ENCODE assay signal across 14 cellular contexts in the genomic region with DNA sequence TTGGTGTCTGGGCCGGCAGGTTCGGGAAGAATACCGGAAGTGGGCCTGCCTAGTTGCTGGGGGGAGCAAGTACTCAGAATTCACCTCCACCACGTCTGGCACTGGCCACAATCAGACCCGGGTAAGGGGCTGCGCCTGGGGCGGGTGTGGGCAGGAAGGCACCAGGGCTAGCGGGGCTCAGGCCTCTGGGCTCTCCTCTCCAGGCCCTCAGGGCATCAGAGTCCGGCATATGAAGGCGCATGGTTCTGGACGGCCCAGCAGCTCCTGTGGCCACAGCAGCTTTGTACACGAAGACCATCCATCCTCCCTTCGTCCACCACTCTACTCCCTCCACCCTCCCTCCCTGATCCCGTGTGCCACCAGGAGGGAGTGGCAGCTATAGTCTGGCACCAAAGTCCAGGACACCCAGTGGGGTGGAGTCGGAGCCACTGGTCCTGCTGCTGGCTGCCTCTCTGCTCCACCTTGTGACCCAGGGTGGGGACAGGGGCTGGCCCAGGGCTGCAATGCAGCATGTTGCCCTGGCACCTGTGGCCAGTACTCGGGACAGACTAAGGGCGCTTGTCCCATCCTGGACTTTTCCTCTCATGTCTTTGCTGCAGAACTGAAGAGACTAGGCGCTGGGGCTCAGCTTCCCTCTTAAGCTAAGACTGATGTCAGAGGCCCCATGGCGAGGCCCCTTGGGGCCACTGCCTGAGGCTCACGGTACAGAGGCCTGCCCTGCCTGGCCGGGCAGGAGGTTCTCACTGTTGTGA. TPM values are rescaled to one million over a fixed set of nuclear protein-coding genes. Genes with fewer than 3 reads are reported as not detected.
A peak's percentile ranks its signal among the peaks of the same experiment; 100 is the strongest.
DNase-seq lines count a peak whose midpoint lies in the region; ATAC-seq and TF ChIP-seq lines count a peak whose summit lies in the region.
"Had no signal": no experiment of that assay in that cellular context is flagged by ENCODE, and none has a peak within 500 bp of the region (broad histone marks: within the 10 kb centered on the region; RNA-seq: fewer than 3 reads in every experiment).

No MANE protein-coding gene starts in this region.

- H3K4me1 Mint-ChIP-seq in activated CD8-positive, alpha-beta T cell treated with anti-CD3 and anti-CD28 coated beads for 36 hours (ENCODE audit: low read depth): peaks cover 28% of the 10 kb centered on the region
- peaks cover 32 to 49% of the 10 kb centered on the region in 2 donors for H3K4me1 Mint-ChIP-seq in immature natural killer cell

- peak overlapping the region in 8 of 11 experiments; percentile 3 to 68 (median 30); a peak in 11 of 22 replicates for H3K9ac ChIP-seq in BLaER1 treated with 17β-estradiol and CSF1 and Interleukin-3, amounts not matched to agents 10 nM and 100 nM

- peak overlapping the region in 2 of 11 experiments; percentile 34 to 68; a peak in 2 of 22 replicates for H3K27ac ChIP-seq in BLaER1 treated with 17β-estradiol and CSF1 and Interleukin-3, amounts not matched to agents 10 nM and 100 nM
- H3K27ac ChIP-seq in brain microvascular endothelial cell: no peak overlapping the region
- H3K27ac ChIP-seq: lower lobe of right lung had no signal

- H3K4me1 ChIP-seq in BLaER1 treated with 17β-estradiol and CSF1 and Interleukin-3, amounts not matched to agents 10 nM and 100 nM: peaks cover 40 to 76% (median 67%) of the 10 kb centered on the region in 10 experiments

- intact Hi-C loops in activated CD8-positive, alpha-beta T cell treated with anti-CD3 and anti-CD28 coated beads for 36 hours (cut with micrococcal nuclease): loop anchor here (5.0 kb wide), 1 partner anchor 41 kb away; no protein-coding TSS in a partner anchor
- intact Hi-C loops in Right ventricle myocardium superior (cut with DNase I): no loop called here

- no peak for ATAC-seq in activated CD8-positive, alpha-beta T cell treated with anti-CD3 and anti-CD28 coated beads for 36 hours
- ATAC-seq in Right ventricle myocardium superior (ENCODE audit: poor library complexity) (no peak), HG03460 (IDR thresholded peaks at IDR 0.05; ENCODE audit: unreplicated experiment) (no peak)
- ATAC-seq: CD8-positive, alpha-beta T cell; lower lobe of right lung had no signal

- peaks cover 53 to 75% (median 66%) of the 10 kb centered on the region in 11 experiments for H4K20me1 ChIP-seq in BLaER1 treated with 17β-estradiol and CSF1 and Interleukin-3, amounts not matched to agents 10 nM and 100 nM

- peak overlapping the region; percentile 33 for H3K4me3 Mint-ChIP-seq in activated CD8-positive, alpha-beta T cell treated with anti-CD3 and anti-CD28 coated beads for 36 hours
- peak overlapping the region in 3 of 5 donors; percentile 41 to 63 (median 51) for H3K4me3 Mint-ChIP-seq in immature natural killer cell
- H3K4me3 Mint-ChIP-seq: CD8-positive, alpha-beta T cell had no signal

- TF ChIP-seq CTCF in activated CD8-positive, alpha-beta T cell treated with anti-CD3 and anti-CD28 coated beads for 36 hours (IDR thresholded peaks at IDR 0.05): no peak
- TF ChIP-seq CTCF in brain microvascular endothelial cell (IDR thresholded peaks at IDR 0.05; ENCODE audit: low read depth, low read length, missing control alignments): no peak

- H3K36me3 Mint-ChIP-seq in activated CD8-positive, alpha-beta T cell treated with anti-CD3 and anti-CD28 coated beads for 36 hours (ENCODE audit: low read depth): peaks cover 80% of the 10 kb centered on the region
- peaks cover 14 to 49% (median 16%) of the 10 kb centered on the region in 3 donors for H3K36me3 Mint-ChIP-seq in immature natural killer cell

- CTCF ChIA-PET in activated CD8-positive, alpha-beta T cell treated with anti-CD3 and anti-CD28 coated beads for 36 hours (lab: Charles Lee): interaction anchor here (1.3 to 5.2 kb wide), 2 partner anchors 44 to 59 kb away, joined by 4 to 29 read pairs; no protein-coding TSS in a partner anchor

- peak overlapping the region; percentile 71 for H3K27ac Mint-ChIP-seq in activated CD8-positive, alpha-beta T cell treated with anti-CD3 and anti-CD28 coated beads for 36 hours
- H3K27ac Mint-ChIP-seq in immature natural killer cell: peak overlapping the region; percentile 79 to 92 (median 88)

- no peaks in the 10 kb centered on the region for H3K27me3 ChIP-seq in BLaER1 treated with 17β-estradiol and CSF1 and Interleukin-3, amounts not matched to agents 10 nM and 100 nM
- no peaks in the 10 kb centered on the region for H3K27me3 ChIP-seq in brain microvascular endothelial cell (replicated peaks)
- H3K27me3 ChIP-seq: upper lobe of left lung had no signal

- H3K36me3 ChIP-seq in BLaER1 treated with 17β-estradiol and CSF1 and Interleukin-3, amounts not matched to agents 10 nM and 100 nM: peaks cover 93 to 98% (median 96%) of the 10 kb centered on the region in 11 experiments
- peaks cover 84% of the 10 kb centered on the region for H3K36me3 ChIP-seq in brain microvascular endothelial cell (replicated peaks)

- no peaks in the 10 kb centered on the region for H3K9me3 Mint-ChIP-seq in activated CD8-positive, alpha-beta T cell treated with anti-CD3 and anti-CD28 coated beads for 36 hours
- H3K9me3 Mint-ChIP-seq in immature natural killer cell: no peaks in the 10 kb centered on the region
- H3K9me3 Mint-ChIP-seq: CD8-positive, alpha-beta T cell had no signal

- in situ Hi-C loops in GM18951 (cut with MboI; ENCODE audit: low sequenced_read_pairs, unreplicated experiment) (no loop called here), brain microvascular endothelial cell (cut with HindIII; ENCODE audit: low pct_ligation_motif_present, low sequenced_read_pairs) (no loop called here)

- no peaks in the 10 kb centered on the region for H3K27me3 Mint-ChIP-seq in activated CD8-positive, alpha-beta T cell treated with anti-CD3 and anti-CD28 coated beads for 36 hours
- peaks cover 76 to 84% (median 79%) of the 10 kb centered on the region in 3 donors for H3K27me3 Mint-ChIP-seq in immature natural killer cell (ENCODE audit: low read depth in 3 of 3)

- H3K4me2 ChIP-seq in BLaER1 treated with 17β-estradiol and CSF1 and Interleukin-3, amounts not matched to agents 10 nM and 100 nM: peak overlapping the region in 6 of 11 experiments; percentile 24 to 97 (median 82); a peak in 7 of 22 replicates

- peak; percentile 41 for TF ChIP-seq POLR2A in GM18951 (IDR thresholded peaks at IDR 0.05; ENCODE audit: extremely low read depth, insufficient read depth, insufficient read length)

- no peak overlapping the region for H3K4me3 ChIP-seq in BLaER1 treated with 17β-estradiol and CSF1 and Interleukin-3, amounts not matched to agents 10 nM and 100 nM
- no peak overlapping the region for H3K4me3 ChIP-seq in brain microvascular endothelial cell (ENCODE audit: low read depth, low read length)
- H3K4me3 ChIP-seq: lower lobe of right lung, upper lobe of left lung had no signal

- H3K9me3 ChIP-seq in BLaER1 treated with 17β-estradiol and CSF1 and Interleukin-3, amounts not matched to agents 10 nM and 100 nM (replicated peaks in 1 of 11): no peaks in the 10 kb centered on the region
- H3K9me3 ChIP-seq: lower lobe of right lung, upper lobe of left lung had no signal

- POLR2A ChIA-PET in activated CD8-positive, alpha-beta T cell treated with anti-CD3 and anti-CD28 coated beads for 36 hours (lab: Charles Lee): interaction anchor here (0.9 to 9.4 kb wide), 9 partner anchors 7 to 52 kb away, joined by 3 to 168 read pairs (median 18); a partner anchor contains a TSS

- DNase-seq in activated CD8-positive, alpha-beta T cell treated with anti-CD3 and anti-CD28 coated beads for 36 hours: no peak
- DNase-seq in immature natural killer cell (peak in 2 of 3 donors; percentile 30 to 31), brain microvascular endothelial cell (no peak), NCI-H748 (lab: John Stamatoyannopoulos, UW; ENCODE audit: unreplicated experiment) (no peak), Right ventricle myocardium superior (no peak)
- DNase-seq: CD8-positive, alpha-beta T cell; head of caudate nucleus; lower lobe of right lung; NCI-H146; OCI-M1 had no signal

RNA-seq across cellular contexts. Expression of a gene that starts 11.1 kb away (rescaled TPM):
- 100 to 1,000 TPM; 217 to 226 TPM for total RNA-seq in activated CD8-positive, alpha-beta T cell treated with anti-CD3 and anti-CD28 coated beads for 36 hours
- 100 to 1,000 TPM; 117 to 177 (median 144) TPM for polyA plus RNA-seq in immature natural killer cell
- 29.1 TPM for total RNA-seq in Right ventricle myocardium superior

RNA-seq across cellular contexts. Expression of a gene that starts 25.0 kb away (rescaled TPM):
- total RNA-seq in activated CD8-positive, alpha-beta T cell treated with anti-CD3 and anti-CD28 coated beads for 36 hours: 100 to 1,000 TPM; 172 to 192 TPM
- polyA plus RNA-seq in immature natural killer cell: 10 to 100 TPM; 74.3 to 94.6 (median 84.7) TPM
- total RNA-seq in Right ventricle myocardium superior: 129 TPM

RNA-seq across cellular contexts. Expression of a gene that starts 26.8 kb away (rescaled TPM):
- 100 to 1,000 TPM; 185 to 186 TPM for total RNA-seq in activated CD8-positive, alpha-beta T cell treated with anti-CD3 and anti-CD28 coated beads for 36 hours
- polyA plus RNA-seq in immature natural killer cell: 100 to 1,000 TPM; 360 to 783 (median 485) TPM
- 32.9 TPM for total RNA-seq in Right ventricle myocardium superior

Comparison
In these comparisons a context has a peak if more than half of its experiments do, and no peak if none do; other contexts are left out.
1. DNase-seq: peak in immature natural killer cell (2 of 3); none in activated CD8-positive, alpha-beta T cell treated with anti-CD3 and anti-CD28 coated beads for 36 hours (single experiment), brain microvascular endothelial cell (single experiment), NCI-H748 (single experiment) and Right ventricle myocardium superior (single experiment).